1 cellular context compared by ENCODE assay signal in the genomic region with DNA sequence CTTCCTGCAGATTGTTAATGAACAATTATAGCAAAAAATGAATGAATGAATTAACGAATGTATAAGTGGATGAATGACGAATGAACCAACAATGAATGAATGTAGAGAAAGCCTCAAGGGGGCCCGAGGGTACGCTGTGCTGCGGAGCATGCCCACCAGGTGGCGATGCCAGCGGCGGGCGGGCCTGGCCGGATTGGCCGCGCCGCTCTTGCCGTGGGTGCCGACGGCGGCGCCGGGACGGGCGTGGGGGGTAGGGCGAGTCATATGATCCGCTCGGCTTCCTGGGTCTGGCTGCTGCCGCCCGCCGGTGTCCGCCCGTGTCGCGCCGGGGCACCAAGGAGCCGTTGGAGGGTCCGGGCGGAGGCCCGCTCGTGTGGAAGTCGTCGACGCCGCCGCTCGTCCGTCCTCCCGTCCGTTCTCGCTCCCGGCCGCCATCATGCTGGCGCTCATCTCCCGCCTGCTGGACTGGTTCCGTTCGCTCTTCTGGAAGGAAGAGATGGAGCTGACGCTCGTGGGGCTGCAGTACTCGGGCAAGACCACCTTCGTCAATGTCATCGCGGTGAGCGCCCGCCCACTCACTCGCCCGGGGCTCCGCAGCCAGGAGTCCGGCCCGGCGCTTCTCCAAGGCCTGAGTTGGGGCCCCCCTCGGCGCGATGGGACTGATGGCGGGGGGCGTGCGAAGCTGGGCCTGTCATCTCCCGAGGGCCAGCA.
A peak's percentile ranks its signal among the peaks of the same experiment; 100 is the strongest.
TF ChIP-seq lines count a peak whose summit lies in the region.

A gene (plus strand): TSS at position 263 of the 711 bp plus-strand sequence. CDS start 174 bp downstream, at position 437.

TF ChIP-seq in HepG2, 621 proteins besides CTCF, POLR2A, EP300 and RAD21 (continued from another document and continues in another):
- TF ChIP-seq, protein P1, sequence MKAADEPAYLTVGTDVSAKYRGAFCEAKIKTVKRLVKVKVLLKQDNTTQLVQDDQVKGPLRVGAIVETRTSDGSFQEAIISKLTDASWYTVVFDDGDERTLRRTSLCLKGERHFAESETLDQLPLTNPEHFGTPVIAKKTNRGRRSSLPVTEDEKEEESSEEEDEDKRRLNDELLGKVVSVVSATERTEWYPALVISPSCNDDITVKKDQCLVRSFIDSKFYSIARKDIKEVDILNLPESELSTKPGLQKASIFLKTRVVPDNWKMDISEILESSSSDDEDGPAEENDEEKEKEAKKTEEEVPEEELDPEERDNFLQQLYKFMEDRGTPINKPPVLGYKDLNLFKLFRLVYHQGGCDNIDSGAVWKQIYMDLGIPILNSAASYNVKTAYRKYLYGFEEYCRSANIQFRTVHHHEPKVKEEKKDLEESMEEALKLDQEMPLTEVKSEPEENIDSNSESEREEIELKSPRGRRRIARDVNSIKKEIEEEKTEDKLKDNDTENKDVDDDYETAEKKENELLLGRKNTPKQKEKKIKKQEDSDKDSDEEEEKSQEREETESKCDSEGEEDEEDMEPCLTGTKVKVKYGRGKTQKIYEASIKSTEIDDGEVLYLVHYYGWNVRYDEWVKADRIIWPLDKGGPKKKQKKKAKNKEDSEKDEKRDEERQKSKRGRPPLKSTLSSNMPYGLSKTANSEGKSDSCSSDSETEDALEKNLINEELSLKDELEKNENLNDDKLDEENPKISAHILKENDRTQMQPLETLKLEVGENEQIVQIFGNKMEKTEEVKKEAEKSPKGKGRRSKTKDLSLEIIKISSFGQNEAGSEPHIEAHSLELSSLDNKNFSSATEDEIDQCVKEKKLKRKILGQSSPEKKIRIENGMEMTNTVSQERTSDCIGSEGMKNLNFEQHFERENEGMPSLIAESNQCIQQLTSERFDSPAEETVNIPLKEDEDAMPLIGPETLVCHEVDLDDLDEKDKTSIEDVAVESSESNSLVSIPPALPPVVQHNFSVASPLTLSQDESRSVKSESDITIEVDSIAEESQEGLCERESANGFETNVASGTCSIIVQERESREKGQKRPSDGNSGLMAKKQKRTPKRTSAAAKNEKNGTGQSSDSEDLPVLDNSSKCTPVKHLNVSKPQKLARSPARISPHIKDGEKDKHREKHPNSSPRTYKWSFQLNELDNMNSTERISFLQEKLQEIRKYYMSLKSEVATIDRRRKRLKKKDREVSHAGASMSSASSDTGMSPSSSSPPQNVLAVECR (CRISPR knock-in tag; IDR thresholded peaks at IDR 0.05; ENCODE audit: borderline replicate concordance): peak; percentile 97
- TF ChIP-seq MTF2 (CRISPR knock-in tag; IDR thresholded peaks at IDR 0.05; ENCODE audit: borderline replicate concordance): peak; percentile 96
- no peak for TF ChIP-seq ZNF737 (CRISPR knock-in tag; IDR thresholded peaks at IDR 0.05; ENCODE audit: borderline replicate concordance)
- TF ChIP-seq KMT2A (CRISPR knock-in tag; IDR thresholded peaks at IDR 0.05): peak; percentile 85
- TF ChIP-seq NR1H2 (CRISPR knock-in tag; IDR thresholded peaks at IDR 0.05; ENCODE audit: borderline replicate concordance, low read depth): 0 out of 2 replicates have a peak, but pooled peaks have one; percentile 80
- TF ChIP-seq SUZ12 (IDR thresholded peaks at IDR 0.05; ENCODE audit: low read depth, low read length): no peak
- TF ChIP-seq, protein P2, sequence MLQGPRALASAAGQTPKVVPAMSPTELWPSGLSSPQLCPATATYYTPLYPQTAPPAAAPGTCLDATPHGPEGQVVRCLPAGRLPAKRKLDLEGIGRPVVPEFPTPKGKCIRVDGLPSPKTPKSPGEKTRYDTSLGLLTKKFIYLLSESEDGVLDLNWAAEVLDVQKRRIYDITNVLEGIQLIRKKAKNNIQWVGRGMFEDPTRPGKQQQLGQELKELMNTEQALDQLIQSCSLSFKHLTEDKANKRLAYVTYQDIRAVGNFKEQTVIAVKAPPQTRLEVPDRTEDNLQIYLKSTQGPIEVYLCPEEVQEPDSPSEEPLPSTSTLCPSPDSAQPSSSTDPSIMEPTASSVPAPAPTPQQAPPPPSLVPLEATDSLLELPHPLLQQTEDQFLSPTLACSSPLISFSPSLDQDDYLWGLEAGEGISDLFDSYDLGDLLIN (CRISPR knock-in tag; IDR thresholded peaks at IDR 0.05; ENCODE audit: borderline replicate concordance): no peak; the same call in 1 of the 2 replicates
- TF ChIP-seq ZNF33A (CRISPR knock-in tag; IDR thresholded peaks at IDR 0.05; ENCODE audit: borderline replicate concordance): 0 out of 2 replicates have a peak, but pooled peaks have one; percentile 47
- TF ChIP-seq, protein P3, sequence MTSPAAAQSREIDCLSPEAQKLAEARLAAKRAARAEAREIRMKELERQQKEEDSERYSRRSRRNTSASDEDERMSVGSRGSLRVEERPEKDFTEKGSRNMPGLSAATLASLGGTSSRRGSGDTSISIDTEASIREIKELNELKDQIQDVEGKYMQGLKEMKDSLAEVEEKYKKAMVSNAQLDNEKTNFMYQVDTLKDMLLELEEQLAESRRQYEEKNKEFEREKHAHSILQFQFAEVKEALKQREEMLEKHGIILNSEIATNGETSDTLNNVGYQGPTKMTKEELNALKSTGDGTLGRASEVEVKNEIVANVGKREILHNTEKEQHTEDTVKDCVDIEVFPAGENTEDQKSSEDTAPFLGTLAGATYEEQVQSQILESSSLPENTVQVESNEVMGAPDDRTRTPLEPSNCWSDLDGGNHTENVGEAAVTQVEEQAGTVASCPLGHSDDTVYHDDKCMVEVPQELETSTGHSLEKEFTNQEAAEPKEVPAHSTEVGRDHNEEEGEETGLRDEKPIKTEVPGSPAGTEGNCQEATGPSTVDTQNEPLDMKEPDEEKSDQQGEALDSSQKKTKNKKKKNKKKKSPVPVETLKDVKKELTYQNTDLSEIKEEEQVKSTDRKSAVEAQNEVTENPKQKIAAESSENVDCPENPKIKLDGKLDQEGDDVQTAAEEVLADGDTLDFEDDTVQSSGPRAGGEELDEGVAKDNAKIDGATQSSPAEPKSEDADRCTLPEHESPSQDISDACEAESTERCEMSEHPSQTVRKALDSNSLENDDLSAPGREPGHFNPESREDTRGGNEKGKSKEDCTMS (CRISPR knock-in tag; conservative IDR thresholded peaks at IDR 0.05): no peak
- TF ChIP-seq HOXA7 (CRISPR knock-in tag; IDR thresholded peaks at IDR 0.05): 0 out of 2 replicates have a peak, but pooled peaks have one; percentile 75
- no peak for TF ChIP-seq FOXA1 (IDR thresholded peaks at IDR 0.05)
- TF ChIP-seq FOXA1 (CRISPR knock-in tag; IDR thresholded peaks at IDR 0.05): peak; percentile 58
- no peak for TF ChIP-seq DNMT3B (CRISPR knock-in tag; conservative IDR thresholded peaks at IDR 0.05)
- TF ChIP-seq, protein P4, sequence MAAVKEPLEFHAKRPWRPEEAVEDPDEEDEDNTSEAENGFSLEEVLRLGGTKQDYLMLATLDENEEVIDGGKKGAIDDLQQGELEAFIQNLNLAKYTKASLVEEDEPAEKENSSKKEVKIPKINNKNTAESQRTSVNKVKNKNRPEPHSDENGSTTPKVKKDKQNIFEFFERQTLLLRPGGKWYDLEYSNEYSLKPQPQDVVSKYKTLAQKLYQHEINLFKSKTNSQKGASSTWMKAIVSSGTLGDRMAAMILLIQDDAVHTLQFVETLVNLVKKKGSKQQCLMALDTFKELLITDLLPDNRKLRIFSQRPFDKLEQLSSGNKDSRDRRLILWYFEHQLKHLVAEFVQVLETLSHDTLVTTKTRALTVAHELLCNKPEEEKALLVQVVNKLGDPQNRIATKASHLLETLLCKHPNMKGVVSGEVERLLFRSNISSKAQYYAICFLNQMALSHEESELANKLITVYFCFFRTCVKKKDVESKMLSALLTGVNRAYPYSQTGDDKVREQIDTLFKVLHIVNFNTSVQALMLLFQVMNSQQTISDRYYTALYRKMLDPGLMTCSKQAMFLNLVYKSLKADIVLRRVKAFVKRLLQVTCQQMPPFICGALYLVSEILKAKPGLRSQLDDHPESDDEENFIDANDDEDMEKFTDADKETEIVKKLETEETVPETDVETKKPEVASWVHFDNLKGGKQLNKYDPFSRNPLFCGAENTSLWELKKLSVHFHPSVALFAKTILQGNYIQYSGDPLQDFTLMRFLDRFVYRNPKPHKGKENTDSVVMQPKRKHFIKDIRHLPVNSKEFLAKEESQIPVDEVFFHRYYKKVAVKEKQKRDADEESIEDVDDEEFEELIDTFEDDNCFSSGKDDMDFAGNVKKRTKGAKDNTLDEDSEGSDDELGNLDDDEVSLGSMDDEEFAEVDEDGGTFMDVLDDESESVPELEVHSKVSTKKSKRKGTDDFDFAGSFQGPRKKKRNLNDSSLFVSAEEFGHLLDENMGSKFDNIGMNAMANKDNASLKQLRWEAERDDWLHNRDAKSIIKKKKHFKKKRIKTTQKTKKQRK (IDR thresholded peaks at IDR 0.05; ENCODE audit: low read length): no peak
- peak; percentile 94 for TF ChIP-seq SAP130 (CRISPR knock-in tag; IDR thresholded peaks at IDR 0.05; ENCODE audit: low read depth)
- TF ChIP-seq, protein P5, sequence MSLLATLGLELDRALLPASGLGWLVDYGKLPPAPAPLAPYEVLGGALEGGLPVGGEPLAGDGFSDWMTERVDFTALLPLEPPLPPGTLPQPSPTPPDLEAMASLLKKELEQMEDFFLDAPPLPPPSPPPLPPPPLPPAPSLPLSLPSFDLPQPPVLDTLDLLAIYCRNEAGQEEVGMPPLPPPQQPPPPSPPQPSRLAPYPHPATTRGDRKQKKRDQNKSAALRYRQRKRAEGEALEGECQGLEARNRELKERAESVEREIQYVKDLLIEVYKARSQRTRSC (CRISPR knock-in tag; IDR thresholded peaks at IDR 0.05; ENCODE audit: low read depth): no peak
- TF ChIP-seq, protein P6, sequence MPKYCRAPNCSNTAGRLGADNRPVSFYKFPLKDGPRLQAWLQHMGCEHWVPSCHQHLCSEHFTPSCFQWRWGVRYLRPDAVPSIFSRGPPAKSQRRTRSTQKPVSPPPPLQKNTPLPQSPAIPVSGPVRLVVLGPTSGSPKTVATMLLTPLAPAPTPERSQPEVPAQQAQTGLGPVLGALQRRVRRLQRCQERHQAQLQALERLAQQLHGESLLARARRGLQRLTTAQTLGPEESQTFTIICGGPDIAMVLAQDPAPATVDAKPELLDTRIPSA (CRISPR knock-in tag; IDR thresholded peaks at IDR 0.05; ENCODE audit: borderline replicate concordance): no peak
- TF ChIP-seq, protein P7, sequence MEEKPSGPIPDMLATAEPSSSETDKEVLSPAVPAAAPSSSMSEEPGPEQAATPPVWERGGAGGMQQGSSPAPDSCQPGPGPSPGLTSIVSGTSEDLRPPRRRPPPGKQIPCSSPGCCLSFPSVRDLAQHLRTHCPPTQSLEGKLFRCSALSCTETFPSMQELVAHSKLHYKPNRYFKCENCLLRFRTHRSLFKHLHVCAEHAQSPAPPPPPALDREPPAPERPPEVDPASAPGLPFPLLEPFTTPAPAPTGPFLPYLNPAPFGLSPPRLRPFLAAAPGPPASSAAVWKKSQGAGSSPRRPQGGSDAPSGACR (CRISPR knock-in tag; IDR thresholded peaks at IDR 0.05): peak; percentile 96
- TF ChIP-seq TAF15 (IDR thresholded peaks at IDR 0.05; ENCODE audit: low read depth, low read length, poor library complexity, severe bottlenecking): no peak
- peak; percentile 62 for TF ChIP-seq ZNF598 (CRISPR knock-in tag; IDR thresholded peaks at IDR 0.05; ENCODE audit: borderline replicate concordance)
- TF ChIP-seq SP5 (CRISPR knock-in tag; IDR thresholded peaks at IDR 0.05; ENCODE audit: borderline replicate concordance, low read depth): no peak
- no peak for TF ChIP-seq ZNF282 (IDR thresholded peaks at IDR 0.05; ENCODE audit: partially characterized antibody)
- TF ChIP-seq, protein P8, sequence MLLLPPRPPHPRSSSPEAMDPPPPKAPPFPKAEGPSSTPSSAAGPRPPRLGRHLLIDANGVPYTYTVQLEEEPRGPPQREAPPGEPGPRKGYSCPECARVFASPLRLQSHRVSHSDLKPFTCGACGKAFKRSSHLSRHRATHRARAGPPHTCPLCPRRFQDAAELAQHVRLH (CRISPR knock-in tag; IDR thresholded peaks at IDR 0.05; ENCODE audit: borderline replicate concordance, low read depth): peak; percentile 94
- TF ChIP-seq, protein P9, sequence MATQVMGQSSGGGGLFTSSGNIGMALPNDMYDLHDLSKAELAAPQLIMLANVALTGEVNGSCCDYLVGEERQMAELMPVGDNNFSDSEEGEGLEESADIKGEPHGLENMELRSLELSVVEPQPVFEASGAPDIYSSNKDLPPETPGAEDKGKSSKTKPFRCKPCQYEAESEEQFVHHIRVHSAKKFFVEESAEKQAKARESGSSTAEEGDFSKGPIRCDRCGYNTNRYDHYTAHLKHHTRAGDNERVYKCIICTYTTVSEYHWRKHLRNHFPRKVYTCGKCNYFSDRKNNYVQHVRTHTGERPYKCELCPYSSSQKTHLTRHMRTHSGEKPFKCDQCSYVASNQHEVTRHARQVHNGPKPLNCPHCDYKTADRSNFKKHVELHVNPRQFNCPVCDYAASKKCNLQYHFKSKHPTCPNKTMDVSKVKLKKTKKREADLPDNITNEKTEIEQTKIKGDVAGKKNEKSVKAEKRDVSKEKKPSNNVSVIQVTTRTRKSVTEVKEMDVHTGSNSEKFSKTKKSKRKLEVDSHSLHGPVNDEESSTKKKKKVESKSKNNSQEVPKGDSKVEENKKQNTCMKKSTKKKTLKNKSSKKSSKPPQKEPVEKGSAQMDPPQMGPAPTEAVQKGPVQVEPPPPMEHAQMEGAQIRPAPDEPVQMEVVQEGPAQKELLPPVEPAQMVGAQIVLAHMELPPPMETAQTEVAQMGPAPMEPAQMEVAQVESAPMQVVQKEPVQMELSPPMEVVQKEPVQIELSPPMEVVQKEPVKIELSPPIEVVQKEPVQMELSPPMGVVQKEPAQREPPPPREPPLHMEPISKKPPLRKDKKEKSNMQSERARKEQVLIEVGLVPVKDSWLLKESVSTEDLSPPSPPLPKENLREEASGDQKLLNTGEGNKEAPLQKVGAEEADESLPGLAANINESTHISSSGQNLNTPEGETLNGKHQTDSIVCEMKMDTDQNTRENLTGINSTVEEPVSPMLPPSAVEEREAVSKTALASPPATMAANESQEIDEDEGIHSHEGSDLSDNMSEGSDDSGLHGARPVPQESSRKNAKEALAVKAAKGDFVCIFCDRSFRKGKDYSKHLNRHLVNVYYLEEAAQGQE (IDR thresholded peaks at IDR 0.05; ENCODE audit: borderline replicate concordance in 1 of 2, low read depth in 1 of 2, low read length in 2 of 2): peak in 1 of 2 experiments; percentile 17; a peak in 1 of 4 replicates
- TF ChIP-seq ZNF337 (CRISPR knock-in tag; IDR thresholded peaks at IDR 0.05; ENCODE audit: borderline replicate concordance, low read depth): no peak
- TF ChIP-seq, protein P10, sequence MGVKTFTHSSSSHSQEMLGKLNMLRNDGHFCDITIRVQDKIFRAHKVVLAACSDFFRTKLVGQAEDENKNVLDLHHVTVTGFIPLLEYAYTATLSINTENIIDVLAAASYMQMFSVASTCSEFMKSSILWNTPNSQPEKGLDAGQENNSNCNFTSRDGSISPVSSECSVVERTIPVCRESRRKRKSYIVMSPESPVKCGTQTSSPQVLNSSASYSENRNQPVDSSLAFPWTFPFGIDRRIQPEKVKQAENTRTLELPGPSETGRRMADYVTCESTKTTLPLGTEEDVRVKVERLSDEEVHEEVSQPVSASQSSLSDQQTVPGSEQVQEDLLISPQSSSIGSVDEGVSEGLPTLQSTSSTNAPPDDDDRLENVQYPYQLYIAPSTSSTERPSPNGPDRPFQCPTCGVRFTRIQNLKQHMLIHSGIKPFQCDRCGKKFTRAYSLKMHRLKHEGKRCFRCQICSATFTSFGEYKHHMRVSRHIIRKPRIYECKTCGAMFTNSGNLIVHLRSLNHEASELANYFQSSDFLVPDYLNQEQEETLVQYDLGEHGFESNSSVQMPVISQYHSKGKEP (CRISPR knock-in tag; IDR thresholded peaks at IDR 0.05): no peak
